8 cellular contexts compared by ENCODE assay signal in genomic region chr9:128702445-128702948, GRCh38. TPM values are rescaled to one million over a fixed set of nuclear protein-coding genes. Genes with fewer than 3 reads are reported as not detected.
DNase-seq lines count a peak whose midpoint lies in the region; ATAC-seq, FAIRE-seq and TF ChIP-seq lines count a peak whose summit lies in the region.

Gene PKN3 (plus strand): TSS chr9:128702503. CDS start chr9:128702916, 413 bp downstream.

- H3K27me3 ChIP-seq in Caco-2 (replicated peaks; ENCODE audit: control insufficient read depth, insufficient read depth, low read length), result no peaks in the 10 kb centered on the region
- peaks cover 8% of the 10 kb centered on the region for H3K27me3 ChIP-seq in neural progenitor cell

- DNase-seq in Caco-2, result peak; percentile 50 to 68
- peak; percentile 86 for DNase-seq in HTR-8/SVneo (ENCODE audit: insufficient read length, low spot score)
- peak; percentile 95 for DNase-seq in RPMI8226
- DNase-seq in activated T-helper 9 cell treated with anti-CD3 and anti-CD28 coated beads, Interleukin-2, amount 50 U/mL, for 16 hours (ENCODE audit: low read depth), result peak; percentile 78
- DNase-seq in fibroblast of villous mesenchyme (ENCODE audit: low read depth), result peak; percentile 82
- DNase-seq in neural progenitor cell (ENCODE audit: low spot score), result peak; percentile 95
- peak; percentile 58 for DNase-seq in stromal cell of bone marrow (ENCODE audit: low read depth)

- no peak within 1 kb of the TSS for H3K27ac Mint-ChIP-seq in Caco-2 (ENCODE audit: unreplicated experiment)
- H3K27ac Mint-ChIP-seq in neural progenitor cell, result peak within 1 kb of the TSS; percentile 28

- CTCF ChIA-PET in Caco-2 (lab: Charles Lee), result interaction anchor here (1.0 kb wide), 1 partner anchor 22 kb away, joined by 4 read pairs; the partner anchor contains the start of gene ZDHHC12

- FAIRE-seq in HTR-8/SVneo (lab: Jason Lieb, UNC), result no peak

- peaks cover 6% of the 10 kb centered on the region for H4K20me1 ChIP-seq in neural progenitor cell (ENCODE audit: low read depth)

- peaks cover 38% of the 10 kb centered on the region for H3F3A ChIP-seq in neural progenitor cell (ENCODE audit: low read depth)

- H3K9me3 ChIP-seq in Caco-2, result no peaks in the 10 kb centered on the region
- H3K9me3 ChIP-seq in neural progenitor cell (ENCODE audit: low read depth), result no peaks in the 10 kb centered on the region

- H3K9ac ChIP-seq in neural progenitor cell, result no peak within 1 kb of the TSS

- POLR2A ChIA-PET in Caco-2 (lab: Charles Lee), result no interaction called here

- ATAC-seq in GM19455 (IDR thresholded peaks at IDR 0.05; ENCODE audit: unreplicated experiment), result peak; percentile 66

- H2AFZ ChIP-seq in neural progenitor cell (replicated peaks), result peak within 1 kb of the TSS; percentile 69

- H3K27me3 Mint-ChIP-seq in Caco-2 (ENCODE audit: insufficient read depth, unreplicated experiment), result no peaks in the 10 kb centered on the region
- peaks cover 4% of the 10 kb centered on the region for H3K27me3 Mint-ChIP-seq in neural progenitor cell (ENCODE audit: insufficient read depth, low read depth)

- no peaks in the 10 kb centered on the region for H3K79me2 ChIP-seq in neural progenitor cell (ENCODE audit: low read depth)

- H3K4me2 ChIP-seq in neural progenitor cell, result peak within 1 kb of the TSS; percentile 80

- H3K4me3 Mint-ChIP-seq in Caco-2 (ENCODE audit: unreplicated experiment), result peak within 1 kb of the TSS; percentile 42
- H3K4me3 Mint-ChIP-seq in neural progenitor cell, result peak within 1 kb of the TSS; percentile 91

- H3K9me3 Mint-ChIP-seq in Caco-2 (ENCODE audit: unreplicated experiment) (no peaks in the 10 kb centered on the region), neural progenitor cell (no peaks in the 10 kb centered on the region)

- no peak within 1 kb of the TSS for H3K27ac ChIP-seq in neural progenitor cell

- H3K36me3 Mint-ChIP-seq in Caco-2 (ENCODE audit: insufficient read depth, unreplicated experiment) (peaks cover 32% of the 10 kb centered on the region), neural progenitor cell (peaks cover under 1% of the 10 kb centered on the region)

- TF ChIP-seq CTCF in Caco-2 (IDR thresholded peaks at IDR 0.05; ENCODE audit: insufficient read depth in 1 of 2, low read depth in 1 of 2, low read length in 1 of 2, severe bottlenecking in 1 of 2, unreplicated experiment in 1 of 2) (peak; percentile 50 to 51), fibroblast of villous mesenchyme (IDR thresholded peaks at IDR 0.05; ENCODE audit: insufficient read depth, low read depth, low read length) (peak; percentile 78), neural progenitor cell (IDR thresholded peaks at IDR 0.05) (peak; percentile 84)

- intact Hi-C loops in Caco-2 (cut with micrococcal nuclease; ENCODE audit: unreplicated experiment), result no loop called here

- BruUV-seq in Caco-2 (replicated peaks; lab: Mats Ljungman, UMichigan), result no TSS peak

- H3K4me3 ChIP-seq in Caco-2 (ENCODE audit: low read depth, low read length) (peak within 1 kb of the TSS; percentile 26), fibroblast of villous mesenchyme (ENCODE audit: low read depth, low read length) (peak within 1 kb of the TSS; percentile 79), neural progenitor cell (peak within 1 kb of the TSS; percentile 84)

- H3K4me1 Mint-ChIP-seq in Caco-2 (ENCODE audit: low read depth, unreplicated experiment) (peaks cover under 1% of the 10 kb centered on the region), neural progenitor cell (peaks cover 15% of the 10 kb centered on the region)

- H3K4me1 ChIP-seq in Caco-2 (no peaks in the 10 kb centered on the region), neural progenitor cell (no peaks in the 10 kb centered on the region)

- no peaks in the 10 kb centered on the region for H3K36me3 ChIP-seq in Caco-2 (ENCODE audit: control insufficient read depth, insufficient read depth, low read length)
- H3K36me3 ChIP-seq in neural progenitor cell, result no peaks in the 10 kb centered on the region

RNA-seq across cellular contexts. Expression of gene PKN3, which starts in this region (rescaled TPM):
- total RNA-seq in Caco-2 (2022) (1.6 and 2.1 TPM in 2 replicates), fibroblast of villous mesenchyme (2.6 and 3.5 TPM in 2 replicates), neural progenitor cell (ENCODE audit: low replicate concordance) (4.4 and 16.1 TPM in 2 replicates)

Comparison
In these comparisons a context has a peak if more than half of its experiments do, and no peak if none do; other contexts are left out.
1. H3K4me3 ChIP-seq: peak in every context shown above with its lines; median percentile 84 in neural progenitor cell; 79 in fibroblast of villous mesenchyme; 26 in Caco-2.